ENCODE assay signal across 7 cellular contexts in genomic region chr13:28719227-28719562, GRCh38. TPM values are rescaled to one million over a fixed set of nuclear protein-coding genes. Genes with fewer than 3 reads are reported as not detected.
A peak's percentile ranks its signal among the peaks of the same experiment; 100 is the strongest.
DNase-seq lines count a peak whose midpoint lies in the region; ATAC-seq and TF ChIP-seq lines count a peak whose summit lies in the region.

No MANE protein-coding gene starts in this region.

- peaks cover 3% of the 10 kb centered on the region; the same call in 1 of the 2 replicates for H3K27me3 ChIP-seq in iPS DF 6.9 (ENCODE audit: control insufficient read depth, insufficient read depth, low read length)

- no peaks in the 10 kb centered on the region for H3K36me3 ChIP-seq in iPS DF 6.9 (ENCODE audit: control insufficient read depth, insufficient read depth, low read length)

- H3K27ac Mint-ChIP-seq in HFFc6, result peak overlapping the region; percentile 98
- H3K27ac Mint-ChIP-seq in activated CD4-positive, alpha-beta memory T cell treated with anti-CD3 and anti-CD28 coated beads, Interleukin-2, amount 10 ng/mL, durations not matched to agents 7 days and 5 days, result peak overlapping the region; percentile 60
- peak overlapping the region; percentile 96 for H3K27ac Mint-ChIP-seq in stimulated activated naive B cell treated with anti-CD40 and anti-IgM and Interleukin-4, amounts not matched to agents 10 μg/mL and 1 μg/mL and 100 μg/mL, for 72 hours

- peaks cover 4% of the 10 kb centered on the region for H3K27me3 Mint-ChIP-seq in HFFc6 (ENCODE audit: insufficient read depth)
- peaks cover 2% of the 10 kb centered on the region for H3K27me3 Mint-ChIP-seq in activated CD4-positive, alpha-beta memory T cell treated with anti-CD3 and anti-CD28 coated beads, Interleukin-2, amount 10 ng/mL, durations not matched to agents 7 days and 5 days
- peaks cover 0 to 2% of the 10 kb centered on the region in 2 donors for H3K27me3 Mint-ChIP-seq in stimulated activated naive B cell treated with anti-CD40 and anti-IgM and Interleukin-4, amounts not matched to agents 10 μg/mL and 1 μg/mL and 100 μg/mL, for 72 hours

- H3K4me1 ChIP-seq in iPS DF 6.9 (ENCODE audit: control insufficient read depth, insufficient read depth, low read length), result no peaks in the 10 kb centered on the region

- H3K9me3 ChIP-seq in iPS DF 6.9 (ENCODE audit: control insufficient read depth, insufficient read depth, low read length), result no peaks in the 10 kb centered on the region

- no CpG with 5 or more reads among the region's 9 CpGs for WGBS in iPS DF 6.9 (ENCODE audit: insufficient coverage, insufficient read length)

- H3K4me3 ChIP-seq in iPS DF 6.9 (ENCODE audit: low read length), result peak overlapping the region; percentile 74; the same call in 1 of the 2 replicates

- H3K36me3 Mint-ChIP-seq in HFFc6 (ENCODE audit: low read depth), result no peaks in the 10 kb centered on the region
- peaks cover 12% of the 10 kb centered on the region for H3K36me3 Mint-ChIP-seq in activated CD4-positive, alpha-beta memory T cell treated with anti-CD3 and anti-CD28 coated beads, Interleukin-2, amount 10 ng/mL, durations not matched to agents 7 days and 5 days (ENCODE audit: low read depth)
- peaks cover 3 to 4% of the 10 kb centered on the region in 2 donors for H3K36me3 Mint-ChIP-seq in stimulated activated naive B cell treated with anti-CD40 and anti-IgM and Interleukin-4, amounts not matched to agents 10 μg/mL and 1 μg/mL and 100 μg/mL, for 72 hours

- POLR2A ChIA-PET in activated CD4-positive, alpha-beta memory T cell treated with anti-CD3 and anti-CD28 coated beads, Interleukin-2, amount 10 ng/mL, durations not matched to agents 7 days and 5 days (lab: Charles Lee), result interaction anchor here (0.9 to 4.1 kb wide), 4 partner anchors 9 to 61 kb away, joined by 4 to 37 read pairs (median 7); partner anchors contain the start of gene POMP

- CTCF ChIA-PET in activated CD4-positive, alpha-beta memory T cell treated with anti-CD3 and anti-CD28 coated beads, Interleukin-2, amount 10 ng/mL, durations not matched to agents 7 days and 5 days (lab: Charles Lee), result interaction anchor here (2.5 kb wide), 1 partner anchor 77 kb away, joined by 11 read pairs; no protein-coding TSS in a partner anchor

- no peak overlapping the region for H3K27ac ChIP-seq in iPS DF 6.9 (ENCODE audit: low read length)

- H3K4me1 Mint-ChIP-seq in HFFc6 (ENCODE audit: low read depth), result peaks cover 60% of the 10 kb centered on the region
- H3K4me1 Mint-ChIP-seq in activated CD4-positive, alpha-beta memory T cell treated with anti-CD3 and anti-CD28 coated beads, Interleukin-2, amount 10 ng/mL, durations not matched to agents 7 days and 5 days, result peaks cover 28% of the 10 kb centered on the region
- H3K4me1 Mint-ChIP-seq in stimulated activated naive B cell treated with anti-CD40 and anti-IgM and Interleukin-4, amounts not matched to agents 10 μg/mL and 1 μg/mL and 100 μg/mL, for 72 hours, result peaks cover 19 to 38% of the 10 kb centered on the region in 2 donors

- H3K4me3 Mint-ChIP-seq in HFFc6, result peak overlapping the region; percentile 96
- peak overlapping the region; percentile 90 for H3K4me3 Mint-ChIP-seq in activated CD4-positive, alpha-beta memory T cell treated with anti-CD3 and anti-CD28 coated beads, Interleukin-2, amount 10 ng/mL, durations not matched to agents 7 days and 5 days
- peak overlapping the region; percentile 98 for H3K4me3 Mint-ChIP-seq in stimulated activated naive B cell treated with anti-CD40 and anti-IgM and Interleukin-4, amounts not matched to agents 10 μg/mL and 1 μg/mL and 100 μg/mL, for 72 hours

- DNase-seq in HFFc6 (no peak), iPS DF 6.9 (ENCODE audit: low read depth, low spot score) (no peak), H4 (ENCODE audit: low spot score) (no peak)
- no peak for DNase-seq in activated CD4-positive, alpha-beta memory T cell treated with anti-CD3 and anti-CD28 coated beads, Interleukin-2, amount 10 ng/mL, durations not matched to agents 7 days and 5 days
- no peak for DNase-seq in stimulated activated naive B cell treated with anti-CD40 and anti-IgM and Interleukin-4, amounts not matched to agents 10 μg/mL and 1 μg/mL and 100 μg/mL, for 72 hours

- no peak for TF ChIP-seq CTCF in HFFc6 (IDR thresholded peaks at IDR 0.05)

- H3K9me3 Mint-ChIP-seq in HFFc6, result no peaks in the 10 kb centered on the region
- H3K9me3 Mint-ChIP-seq in activated CD4-positive, alpha-beta memory T cell treated with anti-CD3 and anti-CD28 coated beads, Interleukin-2, amount 10 ng/mL, durations not matched to agents 7 days and 5 days, result no peaks in the 10 kb centered on the region
- H3K9me3 Mint-ChIP-seq in stimulated activated naive B cell treated with anti-CD40 and anti-IgM and Interleukin-4, amounts not matched to agents 10 μg/mL and 1 μg/mL and 100 μg/mL, for 72 hours, result no peaks in the 10 kb centered on the region

- no peak for ATAC-seq in stimulated activated naive B cell treated with anti-CD40 and anti-IgM and Interleukin-4, amounts not matched to agents 10 μg/mL and 1 μg/mL and 100 μg/mL, for 72 hours (replicated peaks)
- no peak for ATAC-seq in GM19023 (IDR thresholded peaks at IDR 0.05; ENCODE audit: unreplicated experiment)
- no peak for ATAC-seq in GM18517 (IDR thresholded peaks at IDR 0.05; ENCODE audit: unreplicated experiment)

RNA-seq across cellular contexts. Expression of gene SLC46A3, which starts 0.4 kb away (rescaled TPM):
- total RNA-seq in HFFc6 (2021; fragmentation: NEBNext Ultra II Directional; extraction: Animal tissue kit (Norgen Biotek cat#: 25700)), result 1 to 10 TPM; 2.2 to 4.3 (median 2.8) TPM
- 10 to 100 TPM in 1 of 2 experiments, 1 to 10 TPM in 1; 9.6 to 10.9 TPM for total RNA-seq in activated CD4-positive, alpha-beta memory T cell treated with anti-CD3 and anti-CD28 coated beads, Interleukin-2, amount 10 ng/mL, durations not matched to agents 7 days and 5 days
- 1.4 and 2.5 TPM in 2 replicates for total RNA-seq in H4 (2014; rRNA removed; shearing (Covaris generic))
